In genomic region chr1:76129731-76130130, GRCh38 we compare ENCODE assay signal across 14 cellular contexts. TPM values are rescaled to one million over a fixed set of nuclear protein-coding genes. Genes with fewer than 3 reads are reported as not detected.
DNase-seq lines count a peak whose midpoint lies in the region; FAIRE-seq and TF ChIP-seq lines count a peak whose summit lies in the region.
"Had no signal": no experiment of that assay in that cellular context is flagged by ENCODE, and none has a peak within 500 bp of the region (broad histone marks: within the 10 kb centered on the region; RNA-seq: fewer than 3 reads in every experiment).

No MANE protein-coding gene starts in this region.

- CTCF ChIA-PET in H1 (lab: Charles Lee; ENCODE audit: partially characterized antibody): interaction anchor here (1.8 kb wide), 1 partner anchor 14 kb away, joined by 5 read pairs; no protein-coding TSS in a partner anchor

- H3K27me3 ChIP-seq in H1 (replicated peaks in 1 of 4; ENCODE audit: control insufficient read depth in 3 of 4, extremely low read depth in 1 of 4, insufficient read depth in 3 of 4, low read length in 3 of 4): no peaks in the 10 kb centered on the region
- no peaks in the 10 kb centered on the region for H3K27me3 ChIP-seq in iPS DF 6.9 (ENCODE audit: control insufficient read depth, insufficient read depth, low read length)
- no peaks in the 10 kb centered on the region for H3K27me3 ChIP-seq in neural progenitor cell
- H3K27me3 ChIP-seq: BE2C had no signal

- H3K4me3 Mint-ChIP-seq in neural progenitor cell: no peak overlapping the region
- H3K4me3 Mint-ChIP-seq: CD4-positive, CD25-positive, alpha-beta regulatory T cell had no signal

- H3K56ac ChIP-seq in H1 (replicated peaks; ENCODE audit: insufficient read length, low read depth, low read length): no peak overlapping the region

- no peak overlapping the region for H2BK120ac ChIP-seq in H1 (replicated peaks; ENCODE audit: low read depth, low read length)

- no peak overlapping the region for H3K23ac ChIP-seq in H1 (ENCODE audit: insufficient read length)

- no peaks in the 10 kb centered on the region for H3F3A ChIP-seq in neural progenitor cell (ENCODE audit: low read depth)

- DNase-seq in H1 (ENCODE audit: low read depth in 1 of 2, low spot score in 2 of 2): no peak
- DNase-seq in iPS DF 6.9 (ENCODE audit: low read depth, low spot score): peak; percentile 18
- DNase-seq in neural progenitor cell (ENCODE audit: low spot score): peak; percentile 21
- DNase-seq in D341Med (ENCODE audit: low spot score): no peak
- DNase-seq in NCI-H1930 (lab: John Stamatoyannopoulos, UW): no peak
- DNase-seq in HTR-8/SVneo (ENCODE audit: insufficient read length, low spot score): no peak
- DNase-seq: ACHN; BE2C; C1 segment of cervical spinal cord; CD4-positive, CD25-positive, alpha-beta regulatory T cell; DMS79 treated with DMSO at 0.1 percent for 48 hours; GF-D8 had no signal

- H3K4me1 ChIP-seq in H1 (replicated peaks in 1 of 4; ENCODE audit: control insufficient read depth in 3 of 4, insufficient read depth in 4 of 4, low read length in 3 of 4) (peaks cover 0 to 3% (median 0%) of the 10 kb centered on the region in 4 experiments; a peak in 2 of 7 replicates), iPS DF 6.9 (ENCODE audit: control insufficient read depth, insufficient read depth, low read length) (no peaks in the 10 kb centered on the region; the same call in 1 of the 2 replicates), neural progenitor cell (no peaks in the 10 kb centered on the region)
- H3K4me1 ChIP-seq: BE2C, HAP-1 had no signal

- no peak overlapping the region for H4K91ac ChIP-seq in H1 (replicated peaks; ENCODE audit: insufficient read length, low read length)

- H3K9me3 Mint-ChIP-seq in neural progenitor cell: no peaks in the 10 kb centered on the region
- H3K9me3 Mint-ChIP-seq: CD4-positive, CD25-positive, alpha-beta regulatory T cell had no signal

- H2AK5ac ChIP-seq in H1 (ENCODE audit: low read depth, low read length): no peak overlapping the region

- H3K27me3 Mint-ChIP-seq in neural progenitor cell (ENCODE audit: insufficient read depth, low read depth): peaks cover 5% of the 10 kb centered on the region
- H3K27me3 Mint-ChIP-seq: CD4-positive, CD25-positive, alpha-beta regulatory T cell had no signal

- FAIRE-seq in H1 (lab: Jason Lieb, UNC) (no peak), HTR-8/SVneo (lab: Jason Lieb, UNC) (no peak)
- FAIRE-seq: A204.1 had no signal

- H3K9me3 ChIP-seq in H1 (ENCODE audit: insufficient read depth in 2 of 2, low read depth in 1 of 2, low read length in 1 of 2) (no peaks in the 10 kb centered on the region), iPS DF 6.9 (ENCODE audit: control insufficient read depth, insufficient read depth, low read length) (no peaks in the 10 kb centered on the region), neural progenitor cell (ENCODE audit: low read depth) (no peaks in the 10 kb centered on the region)
- H3K9me3 ChIP-seq: BE2C, HAP-1 had no signal

- no peak overlapping the region for H4K5ac ChIP-seq in H1 (ENCODE audit: insufficient read length, low read depth, low read length)

- H2BK12ac ChIP-seq in H1 (ENCODE audit: low read depth, low read length): no peak overlapping the region

- no peaks in the 10 kb centered on the region for H3K23me2 ChIP-seq in H1 (ENCODE audit: low read depth, low read length)

- TF ChIP-seq POLR2A in H1 (IDR thresholded peaks at IDR 0.05; ENCODE audit: control extremely low read depth in 1 of 2, low read depth in 2 of 2, low read length in 2 of 2): no peak

- 83% methylated on average over 6 of the region's 6 CpGs; no CpG with 5 or more reads in 1 of the 2 experiments for WGBS in H1 (ENCODE audit: extremely low coverage in 1 of 2, insufficient coverage in 1 of 2, insufficient read length in 1 of 2, insufficient replicate concordance in 2 of 2, low coverage in 1 of 2, low lambda C conversion rate in 2 of 2, missing lambda C conversion rate in 1 of 2), 2 experiments
- WGBS in iPS DF 6.9 (ENCODE audit: insufficient coverage, insufficient read length): no CpG with 5 or more reads among the region's 6 CpGs

- H2AFZ ChIP-seq in H1 (ENCODE audit: low read length): no peak overlapping the region
- H2AFZ ChIP-seq in neural progenitor cell (replicated peaks): no peak overlapping the region

- H3K36me3 Mint-ChIP-seq in neural progenitor cell: peaks cover 25% of the 10 kb centered on the region
- H3K36me3 Mint-ChIP-seq: CD4-positive, CD25-positive, alpha-beta regulatory T cell had no signal

- no peak overlapping the region for H3K4ac ChIP-seq in H1 (replicated peaks; ENCODE audit: insufficient read length, low read depth, low read length)

- H2BK5ac ChIP-seq in H1 (ENCODE audit: low read depth, low read length): no peak overlapping the region

- peaks cover 9% of the 10 kb centered on the region for H3K4me1 Mint-ChIP-seq in neural progenitor cell
- H3K4me1 Mint-ChIP-seq: CD4-positive, CD25-positive, alpha-beta regulatory T cell had no signal

- no peaks in the 10 kb centered on the region; a peak in 2 of 4 replicates for H3K79me2 ChIP-seq in H1 (ENCODE audit: control insufficient read depth in 1 of 2, insufficient read depth in 2 of 2, low read length in 2 of 2)
- no peaks in the 10 kb centered on the region for H3K79me2 ChIP-seq in neural progenitor cell (ENCODE audit: low read depth)

- POLR2A ChIA-PET in H1 (lab: Charles Lee; ENCODE audit: partially characterized antibody): interaction anchor here (0.5 kb wide), 1 partner anchor 1556 kb away, joined by 4 read pairs; no protein-coding TSS in a partner anchor

- no peak for TF ChIP-seq CTCF in H1 (IDR thresholded peaks at IDR 0.05; ENCODE audit: control extremely low read depth in 1 of 3, insufficient read depth in 1 of 3, low read depth in 1 of 3, low read length in 3 of 3)
- TF ChIP-seq CTCF in neural progenitor cell (IDR thresholded peaks at IDR 0.05): no peak

- H2BK15ac ChIP-seq in H1 (ENCODE audit: low read length): no peak overlapping the region

- TF ChIP-seq RAD21 in H1 (IDR thresholded peaks at IDR 0.05 in 1 of 2, conservative IDR thresholded peaks at IDR 0.05 in 1 of 2; ENCODE audit: low read depth in 2 of 2, low read length in 2 of 2): no peak

- H3K4me2 ChIP-seq in H1 (ENCODE audit: insufficient read depth in 1 of 2, low read depth in 2 of 2, low read length in 2 of 2) (no peak overlapping the region), neural progenitor cell (no peak overlapping the region)

- no peak overlapping the region for H4K8ac ChIP-seq in H1 (ENCODE audit: extremely low read depth, insufficient read depth, low read length)

- TF ChIP-seq EP300 in H1 (IDR thresholded peaks at IDR 0.05; ENCODE audit: borderline replicate concordance in 1 of 2, low read depth in 2 of 2, low read length in 2 of 2): no peak

- H2BK20ac ChIP-seq in H1 (ENCODE audit: low read length): no peak overlapping the region

- no peak overlapping the region for H3K27ac Mint-ChIP-seq in neural progenitor cell
- H3K27ac Mint-ChIP-seq: CD4-positive, CD25-positive, alpha-beta regulatory T cell had no signal

- no peak overlapping the region for H3K9ac ChIP-seq in H1 (replicated peaks in 1 of 4; ENCODE audit: extremely low read depth in 1 of 4, low read depth in 3 of 4, low read length in 3 of 4)
- H3K9ac ChIP-seq in neural progenitor cell: no peak overlapping the region

- H3K4me3 ChIP-seq in H1 (ENCODE audit: extremely low read depth in 1 of 4, insufficient read depth in 2 of 4, low read depth in 3 of 4, low read length in 4 of 4): no peak overlapping the region
- no peak overlapping the region for H3K4me3 ChIP-seq in iPS DF 6.9 (ENCODE audit: low read length)
- no peak overlapping the region for H3K4me3 ChIP-seq in neural progenitor cell
- H3K4me3 ChIP-seq: HAP-1 had no signal

- H3K18ac ChIP-seq in H1 (ENCODE audit: extremely low read depth, low read length): no peak overlapping the region

- H4K20me1 ChIP-seq in H1 (replicated peaks in 1 of 2; ENCODE audit: control insufficient read depth in 1 of 2, insufficient read depth in 2 of 2, low read length in 2 of 2) (no peaks in the 10 kb centered on the region), neural progenitor cell (ENCODE audit: low read depth) (no peaks in the 10 kb centered on the region)

- H3K27ac ChIP-seq in H1 (ENCODE audit: low read depth, low read length) (no peak overlapping the region), iPS DF 6.9 (ENCODE audit: low read length) (no peak overlapping the region), neural progenitor cell (no peak overlapping the region)

- H3K79me1 ChIP-seq in H1 (ENCODE audit: low read depth, low read length): no peaks in the 10 kb centered on the region

- no peaks in the 10 kb centered on the region for H3K36me3 ChIP-seq in H1 (ENCODE audit: control insufficient read depth in 2 of 4, insufficient read depth in 4 of 4, low read length in 3 of 4)
- no peaks in the 10 kb centered on the region for H3K36me3 ChIP-seq in iPS DF 6.9 (ENCODE audit: control insufficient read depth, insufficient read depth, low read length)
- H3K36me3 ChIP-seq in neural progenitor cell: no peaks in the 10 kb centered on the region
- H3K36me3 ChIP-seq: BE2C, HAP-1 had no signal

- H3K14ac ChIP-seq in H1 (ENCODE audit: insufficient read length): no peak overlapping the region

TF ChIP-seq in H1, 55 proteins besides CTCF, POLR2A, EP300 and RAD21:
- TF ChIP-seq KDM4A (IDR thresholded peaks at IDR 0.05; ENCODE audit: low read depth, low read length, severe bottlenecking) (no peak), YY1 (IDR thresholded peaks at IDR 0.05; ENCODE audit: low read depth, low read length) (no peak), TEAD4 (IDR thresholded peaks at IDR 0.05; ENCODE audit: low read depth, low read length) (peak; percentile 31; the same call in 1 of the 2 replicates), BACH1 (IDR thresholded peaks at IDR 0.05; ENCODE audit: low read length) (no peak), TBP (IDR thresholded peaks at IDR 0.05; ENCODE audit: low read depth, low read length) (no peak), KDM1A (IDR thresholded peaks at IDR 0.05; ENCODE audit: borderline replicate concordance, low read length) (no peak), NRF1 (IDR thresholded peaks at IDR 0.05; ENCODE audit: low read depth, low read length) (no peak), SIN3A (conservative IDR thresholded peaks at IDR 0.05 in 1 of 2, IDR thresholded peaks at IDR 0.05 in 1 of 2; ENCODE audit: low read depth in 1 of 2, low read length in 2 of 2) (no peak)

RNA-seq across cellular contexts. Expression of gene ST6GALNAC3, which starts 55.2 kb away (rescaled TPM):
- 17.2 and 19.0 TPM in 2 replicates for total RNA-seq in H1 (2021; fragmentation: NEBNext Ultra II Directional; extraction: Animal tissue kit (Norgen Biotek cat#: 25700))
- 2.6 and 4.9 TPM in 2 replicates for polyA plus RNA-seq in H1 (2011; rRNA removed)
- 3.9 TPM for polyA plus RNA-seq in H1 (2011; cell fraction: cytosol; rRNA removed)
- polyA plus RNA-seq in H1 (2011; cell fraction: nucleus; rRNA removed): 4.0 TPM
- 9.0 to 16.9 TPM (median 11.8 TPM) in 4 replicates for polyA plus RNA-seq in H1 (2012, experiment 1 of 2)
- polyA plus RNA-seq in H1 (2012, experiment 2 of 2): 0.85 TPM
- 8.6 TPM for polyA plus RNA-seq in H1 (2013, experiment 1 of 2)
- 9.7 TPM for polyA plus RNA-seq in H1 (2013, experiment 2 of 2)
- polyA minus RNA-seq in H1 (2011; rRNA and poly(A)+ RNA removed): 28.3 and 46.9 TPM in 2 replicates
- 7.6 TPM for polyA minus RNA-seq in H1 (2011; cell fraction: cytosol; rRNA and poly(A)+ RNA removed)
- 52.9 TPM for polyA minus RNA-seq in H1 (2011; cell fraction: nucleus; rRNA and poly(A)+ RNA removed)
- total RNA-seq in neural progenitor cell (ENCODE audit: low replicate concordance): 13.4 and 23.6 TPM in 2 replicates

Comparison
In these comparisons a context has a peak if more than half of its experiments do, and no peak if none do; other contexts are left out.
1. DNase-seq: peak in iPS DF 6.9 (single experiment) and neural progenitor cell (single experiment); none in H1 (0 of 2), D341Med (single experiment), NCI-H1930 (0 of 2) and HTR-8/SVneo (single experiment).